In the genomic region with DNA sequence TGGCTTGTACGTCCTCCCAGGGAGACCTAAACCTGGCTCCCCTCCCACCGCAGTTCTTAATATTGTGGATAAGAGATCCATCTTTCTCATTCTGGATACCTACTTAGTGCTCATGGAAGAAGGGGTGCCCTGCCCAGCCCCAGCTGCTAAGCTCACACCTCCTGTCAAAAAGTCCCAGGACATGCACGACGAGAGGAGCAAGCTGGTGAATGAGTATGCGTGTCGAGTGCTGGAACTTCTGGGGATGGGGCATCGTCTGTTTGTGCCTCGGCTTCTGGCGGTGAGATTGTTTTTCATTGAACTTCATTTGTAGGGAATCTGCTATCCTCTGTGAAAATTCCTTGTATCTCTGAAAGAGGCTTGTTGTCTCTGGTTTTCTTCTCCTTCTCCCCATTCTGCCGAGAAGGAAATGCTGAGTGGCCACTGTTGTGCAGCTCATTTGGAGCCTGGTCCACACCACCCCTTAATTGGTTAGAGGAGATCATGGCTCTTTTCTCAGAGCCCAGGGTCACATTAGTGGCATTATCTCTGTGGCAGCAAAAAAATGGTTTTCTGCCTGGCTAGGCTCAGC, we compare ENCODE assay signal across 8 cellular contexts.
A peak's percentile ranks its signal among the peaks of the same experiment; 100 is the strongest.
DNase-seq lines count a peak whose midpoint lies in the region; ATAC-seq and TF ChIP-seq lines count a peak whose summit lies in the region.

No MANE protein-coding gene starts in this region.

- H3K36me3 Mint-ChIP-seq in activated naive CD4-positive, alpha-beta T cell treated with anti-CD3 and anti-CD28 coated beads, Interleukin-2, amount 10 ng/mL, durations not matched to agents 7 days and 5 days = no peaks in the 10 kb centered on the region

- H3K4me1 ChIP-seq in right cardiac atrium (ENCODE audit: control insufficient read depth, insufficient read depth, low read length) = peaks cover 3% of the 10 kb centered on the region

- intact Hi-C loops in right cardiac atrium (cut with DNase I) (no loop called here), sciatic nerve (cut with DNase I) (no loop called here)

- peak; percentile 5 for DNase-seq in AG10803 (ENCODE audit: low read depth)
- DNase-seq in HCEC 1CT = peak; percentile 8
- DNase-seq in activated naive CD4-positive, alpha-beta T cell treated with anti-CD3 and anti-CD28 coated beads, Interleukin-2, amount 10 ng/mL, durations not matched to agents 7 days and 5 days = peak; percentile 39
- DNase-seq in right cardiac atrium = peak in 1 of 3 donors; percentile 28
- no peak for DNase-seq in sciatic nerve (ENCODE audit: low spot score)
- DNase-seq in iPS-NIHi11 (ENCODE audit: low spot score) = no peak
- no peak for DNase-seq in germinal center (ENCODE audit: low spot score)

- no peak for TF ChIP-seq CTCF in AG10803 (conservative IDR thresholded peaks at IDR 0.05; ENCODE audit: low read length)

- no peak overlapping the region for H3K27ac ChIP-seq in right cardiac atrium (ENCODE audit: low read length)

- ATAC-seq in right cardiac atrium = peak; percentile 15 to 64
- ATAC-seq in sciatic nerve = peak; percentile 38
- no peak for ATAC-seq in GM21619 (IDR thresholded peaks at IDR 0.05; ENCODE audit: unreplicated experiment)

- H3K27ac Mint-ChIP-seq in activated naive CD4-positive, alpha-beta T cell treated with anti-CD3 and anti-CD28 coated beads, Interleukin-2, amount 10 ng/mL, durations not matched to agents 7 days and 5 days = no peak overlapping the region

- H3K27me3 Mint-ChIP-seq in activated naive CD4-positive, alpha-beta T cell treated with anti-CD3 and anti-CD28 coated beads, Interleukin-2, amount 10 ng/mL, durations not matched to agents 7 days and 5 days = no peaks in the 10 kb centered on the region

- no peaks in the 10 kb centered on the region for H3K9me3 ChIP-seq in right cardiac atrium (ENCODE audit: control insufficient read depth, low read length)

- peaks cover 18% of the 10 kb centered on the region for H3K4me1 Mint-ChIP-seq in activated naive CD4-positive, alpha-beta T cell treated with anti-CD3 and anti-CD28 coated beads, Interleukin-2, amount 10 ng/mL, durations not matched to agents 7 days and 5 days

- H3K4me3 ChIP-seq in AG10803 (ENCODE audit: low read length) = peak overlapping the region; percentile 78
- peak overlapping the region; percentile 74 for H3K4me3 ChIP-seq in right cardiac atrium (ENCODE audit: low read length)

- WGBS in right cardiac atrium = 17% methylated on average over 10 of the region's 10 CpGs

- H3K27me3 ChIP-seq in right cardiac atrium (ENCODE audit: control insufficient read depth, insufficient read depth) = no peaks in the 10 kb centered on the region

- CTCF ChIA-PET in activated naive CD4-positive, alpha-beta T cell treated with anti-CD3 and anti-CD28 coated beads, Interleukin-2, amount 10 ng/mL, durations not matched to agents 7 days and 5 days (lab: Charles Lee) = interaction anchor here (1.0 to 1.8 kb wide), 4 partner anchors 30 to 199 kb away, joined by 3 to 12 read pairs (median 4); a partner anchor contains a TSS

- H3K9me3 Mint-ChIP-seq in activated naive CD4-positive, alpha-beta T cell treated with anti-CD3 and anti-CD28 coated beads, Interleukin-2, amount 10 ng/mL, durations not matched to agents 7 days and 5 days = no peaks in the 10 kb centered on the region

- no peak overlapping the region for H3K4me3 Mint-ChIP-seq in activated naive CD4-positive, alpha-beta T cell treated with anti-CD3 and anti-CD28 coated beads, Interleukin-2, amount 10 ng/mL, durations not matched to agents 7 days and 5 days

Comparison
In these comparisons a context has a peak if more than half of its experiments do, and no peak if none do; other contexts are left out.
1. DNase-seq: peak in AG10803 (single experiment), HCEC 1CT (single experiment) and activated naive CD4-positive, alpha-beta T cell treated with anti-CD3 and anti-CD28 coated beads, Interleukin-2, amount 10 ng/mL, durations not matched to agents 7 days and 5 days (single experiment); none in sciatic nerve (single experiment), iPS-NIHi11 (single experiment) and germinal center (single experiment).